ENCODE assay signal across 1 cellular context in the genomic region with DNA sequence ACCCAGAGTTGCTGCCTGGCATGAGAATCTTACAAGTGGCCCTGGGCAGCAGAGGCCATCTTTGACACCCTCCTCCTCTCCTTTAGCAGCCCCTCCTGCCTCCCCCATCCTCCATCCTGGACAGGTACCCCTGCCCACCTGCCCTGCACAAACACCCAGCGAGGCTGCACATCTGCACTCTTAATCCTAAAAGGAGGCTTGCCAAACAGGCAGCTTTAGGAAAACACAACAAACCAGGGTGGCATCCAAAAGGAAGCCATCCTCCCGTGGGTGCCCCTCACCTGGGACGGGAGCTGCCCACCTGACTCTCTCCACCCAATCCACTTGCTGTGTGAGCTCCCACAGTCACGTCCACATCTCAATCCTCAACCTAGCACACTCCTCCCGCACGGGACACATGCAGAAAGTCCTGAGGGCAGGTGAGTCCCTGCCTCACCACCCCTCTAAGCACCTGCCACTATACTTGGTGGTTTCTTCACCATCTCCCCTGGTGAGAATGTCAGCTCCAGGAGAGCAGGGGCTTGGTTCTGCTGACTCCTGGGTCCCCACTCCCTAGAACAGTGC.
TF ChIP-seq lines count a peak whose summit lies in the region.

No MANE protein-coding gene starts in this region.

TF ChIP-seq in H1, 55 proteins besides CTCF, POLR2A, EP300 and RAD21:
- TF ChIP-seq RNF2 (IDR thresholded peaks at IDR 0.05; ENCODE audit: borderline replicate concordance, low read depth, low read length, missing control alignments, poor library complexity, severe bottlenecking) (no peak), TBP (IDR thresholded peaks at IDR 0.05; ENCODE audit: low read depth, low read length) (no peak), JUND (IDR thresholded peaks at IDR 0.05; ENCODE audit: low read length) (no peak), SUZ12 (IDR thresholded peaks at IDR 0.05; ENCODE audit: low read length) (no peak), EGR1 (IDR thresholded peaks at IDR 0.05; ENCODE audit: borderline replicate concordance, low read depth, low read length) (no peak), CBX8 (IDR thresholded peaks at IDR 0.05; ENCODE audit: borderline replicate concordance, low read depth, low read length) (no peak), SIX5 (IDR thresholded peaks at IDR 0.05; ENCODE audit: low read depth, low read length) (no peak), SP1 (IDR thresholded peaks at IDR 0.05; ENCODE audit: low read depth, low read length) (no peak), RXRA (IDR thresholded peaks at IDR 0.05; ENCODE audit: insufficient read depth, low read depth, low read length) (no peak), YY1 (IDR thresholded peaks at IDR 0.05; ENCODE audit: low read depth, low read length) (no peak), PHF8 (conservative IDR thresholded peaks at IDR 0.05; ENCODE audit: low read depth, low read length) (no peak), TCF12 (IDR thresholded peaks at IDR 0.05; ENCODE audit: low read depth, low read length) (no peak)
- TF ChIP-seq, protein P1, sequence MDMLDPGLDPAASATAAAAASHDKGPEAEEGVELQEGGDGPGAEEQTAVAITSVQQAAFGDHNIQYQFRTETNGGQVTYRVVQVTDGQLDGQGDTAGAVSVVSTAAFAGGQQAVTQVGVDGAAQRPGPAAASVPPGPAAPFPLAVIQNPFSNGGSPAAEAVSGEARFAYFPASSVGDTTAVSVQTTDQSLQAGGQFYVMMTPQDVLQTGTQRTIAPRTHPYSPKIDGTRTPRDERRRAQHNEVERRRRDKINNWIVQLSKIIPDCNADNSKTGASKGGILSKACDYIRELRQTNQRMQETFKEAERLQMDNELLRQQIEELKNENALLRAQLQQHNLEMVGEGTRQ (IDR thresholded peaks at IDR 0.05; ENCODE audit: low read length): no peak
